Comparison of ENCODE assay signal across 8 cellular contexts in genomic region chr1:193185861-193186714, GRCh38. TPM values are rescaled to one million over a fixed set of nuclear protein-coding genes. Genes with fewer than 3 reads are reported as not detected.
DNase-seq lines count a peak whose midpoint lies in the region; ATAC-seq and TF ChIP-seq lines count a peak whose summit lies in the region.

A gene with protein sequence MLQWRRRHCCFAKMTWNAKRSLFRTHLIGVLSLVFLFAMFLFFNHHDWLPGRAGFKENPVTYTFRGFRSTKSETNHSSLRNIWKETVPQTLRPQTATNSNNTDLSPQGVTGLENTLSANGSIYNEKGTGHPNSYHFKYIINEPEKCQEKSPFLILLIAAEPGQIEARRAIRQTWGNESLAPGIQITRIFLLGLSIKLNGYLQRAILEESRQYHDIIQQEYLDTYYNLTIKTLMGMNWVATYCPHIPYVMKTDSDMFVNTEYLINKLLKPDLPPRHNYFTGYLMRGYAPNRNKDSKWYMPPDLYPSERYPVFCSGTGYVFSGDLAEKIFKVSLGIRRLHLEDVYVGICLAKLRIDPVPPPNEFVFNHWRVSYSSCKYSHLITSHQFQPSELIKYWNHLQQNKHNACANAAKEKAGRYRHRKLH (minus strand): TSS chr1:193186613. CDS start chr1:193181562, 5,051 bp downstream.

- H3K4me3 ChIP-seq in OCI-LY1 (ENCODE audit: low read depth, low read length, poor library complexity, severe bottlenecking) (peak within 1 kb of the TSS; percentile 59), right lobe of liver (peak within 1 kb of the TSS in 1 of 3 donors; percentile 2), subcutaneous abdominal adipose tissue (ENCODE audit: low read depth in 1 of 5, low read length in 5 of 5) (peak within 1 kb of the TSS in 3 of 5 donors; percentile 18 to 24 (median 23))

- H3K9me2 ChIP-seq in OCI-LY1 (ENCODE audit: low read depth, low read length) = no peaks in the 10 kb centered on the region

- H3K36me3 ChIP-seq in OCI-LY1 (ENCODE audit: insufficient read depth, low read length) = peaks cover 1% of the 10 kb centered on the region; the same call in 1 of the 2 replicates
- H3K36me3 ChIP-seq in right lobe of liver = no peaks in the 10 kb centered on the region
- no peaks in the 10 kb centered on the region for H3K36me3 ChIP-seq in subcutaneous abdominal adipose tissue (ENCODE audit: control insufficient read depth in 5 of 5, insufficient read depth in 5 of 5, low read length in 5 of 5)

- H3K9me3 ChIP-seq in OCI-LY1 (ENCODE audit: low read length) (no peaks in the 10 kb centered on the region), right lobe of liver (no peaks in the 10 kb centered on the region), subcutaneous abdominal adipose tissue (ENCODE audit: control insufficient read depth in 5 of 5, low read length in 5 of 5) (no peaks in the 10 kb centered on the region)

- peak within 1 kb of the TSS; percentile 89 for H3K4me2 ChIP-seq in OCI-LY1 (ENCODE audit: low read length)

- no peaks in the 10 kb centered on the region for H3K27me3 Mint-ChIP-seq in natural killer cell (ENCODE audit: low read depth in 2 of 2)
- H3K27me3 Mint-ChIP-seq in natural killer cell treated with Interleukin-12 subunit alpha and Interleukin-12 subunit beta and Interleukin-15 and Interleukin-18, amount 100 ng/mL, for 72 hours = no peaks in the 10 kb centered on the region

- H4K20me1 ChIP-seq in OCI-LY1 (ENCODE audit: insufficient read depth, low read length) = no peaks in the 10 kb centered on the region

- H3K4me3 Mint-ChIP-seq in natural killer cell = peak within 1 kb of the TSS; percentile 17
- H3K4me3 Mint-ChIP-seq in natural killer cell treated with Interleukin-12 subunit alpha and Interleukin-12 subunit beta and Interleukin-15 and Interleukin-18, amount 100 ng/mL, for 72 hours = no peak within 1 kb of the TSS

- ATAC-seq in natural killer cell (peak; percentile 50 to 55 (median 52)), right lobe of liver (peak; percentile 67 to 77 (median 73))
- ATAC-seq in natural killer cell treated with Interleukin-12 subunit alpha and Interleukin-12 subunit beta and Interleukin-15 and Interleukin-18, amount 100 ng/mL, for 72 hours = no peak

- TF ChIP-seq POLR2A in right lobe of liver (IDR thresholded peaks at IDR 0.05) = no peak

- H2AFZ ChIP-seq in OCI-LY1 (ENCODE audit: low read length) = no peak within 1 kb of the TSS

- 0 out of 2 replicates have a peak, but pooled peaks cover 9% of the 10 kb centered on the region for H3F3A ChIP-seq in OCI-LY1 (ENCODE audit: insufficient read depth, low read length)

- 36% methylated on average over 13 of the region's 13 CpGs for WGBS in right lobe of liver (ENCODE audit: insufficient coverage, low coverage, low lambda C conversion rate, missing lambda C conversion rate)

- H3K4me1 ChIP-seq in OCI-LY1 (ENCODE audit: insufficient read depth, low read length, severe bottlenecking) (peaks cover 59% of the 10 kb centered on the region), right lobe of liver (peaks cover 0 to 9% (median 3%) of the 10 kb centered on the region in 4 donors), subcutaneous abdominal adipose tissue (ENCODE audit: control insufficient read depth in 5 of 5, insufficient read depth in 5 of 5, low read length in 5 of 5) (peaks cover 0 to 31% (median 12%) of the 10 kb centered on the region in 5 donors)

- H3K4me1 Mint-ChIP-seq in natural killer cell = peaks cover 42 to 53% of the 10 kb centered on the region in 2 donors
- peaks cover 24 to 38% of the 10 kb centered on the region in 2 donors for H3K4me1 Mint-ChIP-seq in natural killer cell treated with Interleukin-12 subunit alpha and Interleukin-12 subunit beta and Interleukin-15 and Interleukin-18, amount 100 ng/mL, for 72 hours (ENCODE audit: low read depth in 2 of 2)

- DNase-seq in natural killer cell = no peak
- DNase-seq in natural killer cell treated with Interleukin-12 subunit alpha and Interleukin-12 subunit beta and Interleukin-15 and Interleukin-18, amount 100 ng/mL, for 72 hours (ENCODE audit: low spot score) = no peak
- no peak for DNase-seq in cerebellum (ENCODE audit: low spot score)
- DNase-seq in right lobe of liver = no peak
- no peak for DNase-seq in HuH-7 (ENCODE audit: low spot score)
- no peak for DNase-seq in stimulated activated CD8-positive, alpha-beta memory T cell treated with anti-CD3 and anti-CD28 coated beads, Interleukin-4, amount 100 ng/mL, for 48 hours

- H3K27ac ChIP-seq in OCI-LY1 (ENCODE audit: low read depth, low read length, poor library complexity, severe bottlenecking) = peak within 1 kb of the TSS; percentile 79
- H3K27ac ChIP-seq in right lobe of liver = no peak within 1 kb of the TSS
- H3K27ac ChIP-seq in subcutaneous abdominal adipose tissue (ENCODE audit: low read depth, low read length) = no peak within 1 kb of the TSS

- H3K27me3 ChIP-seq in OCI-LY1 (ENCODE audit: insufficient read depth, low read length) (no peaks in the 10 kb centered on the region), right lobe of liver (no peaks in the 10 kb centered on the region), subcutaneous abdominal adipose tissue (ENCODE audit: control insufficient read depth in 5 of 5, insufficient read depth in 4 of 5, low read length in 5 of 5) (no peaks in the 10 kb centered on the region)

- H3K9me3 Mint-ChIP-seq in natural killer cell = no peaks in the 10 kb centered on the region
- no peaks in the 10 kb centered on the region for H3K9me3 Mint-ChIP-seq in natural killer cell treated with Interleukin-12 subunit alpha and Interleukin-12 subunit beta and Interleukin-15 and Interleukin-18, amount 100 ng/mL, for 72 hours

- TF ChIP-seq CTCF in natural killer cell (IDR thresholded peaks at IDR 0.05) (no peak), OCI-LY1 (IDR thresholded peaks at IDR 0.05; ENCODE audit: low read length) (no peak), right lobe of liver (IDR thresholded peaks at IDR 0.05) (no peak)

- peak within 1 kb of the TSS; percentile 33 to 75 for H3K27ac Mint-ChIP-seq in natural killer cell
- no peak within 1 kb of the TSS for H3K27ac Mint-ChIP-seq in natural killer cell treated with Interleukin-12 subunit alpha and Interleukin-12 subunit beta and Interleukin-15 and Interleukin-18, amount 100 ng/mL, for 72 hours

- peaks cover 57% of the 10 kb centered on the region for H3K79me2 ChIP-seq in OCI-LY1 (ENCODE audit: insufficient read depth, low read length)

- H3K36me3 Mint-ChIP-seq in natural killer cell = no peaks in the 10 kb centered on the region
- no peaks in the 10 kb centered on the region for H3K36me3 Mint-ChIP-seq in natural killer cell treated with Interleukin-12 subunit alpha and Interleukin-12 subunit beta and Interleukin-15 and Interleukin-18, amount 100 ng/mL, for 72 hours

- H3K9ac ChIP-seq in OCI-LY1 (ENCODE audit: low read length) (peak within 1 kb of the TSS; percentile 56), subcutaneous abdominal adipose tissue (ENCODE audit: low read length in 5 of 5) (peak within 1 kb of the TSS in 2 of 5 donors; percentile 15 to 20)

- intact Hi-C loops in natural killer cell (cut with micrococcal nuclease) = loop anchor here (10.0 kb wide), 1 partner anchor 569 kb away; no protein-coding TSS in a partner anchor
- intact Hi-C loops in right lobe of liver (cut with DNase I) = no loop called here

RNA-seq across cellular contexts. Expression of the gene that starts here (rescaled TPM):
- total RNA-seq in natural killer cell (not detected), cerebellum (52.2 TPM), right lobe of liver (under 1 TPM; 0.09 to 0.50 (median 0.24) TPM)
- total RNA-seq in natural killer cell treated with Interleukin-12 subunit alpha and Interleukin-12 subunit beta and Interleukin-15 and Interleukin-18, amount 100 ng/mL, for 72 hours = not detected

Comparison
In these comparisons a context has a peak if more than half of its experiments do, and no peak if none do; other contexts are left out.
1. RNA of the gene that starts here (total RNA-seq): 52.2 TPM in cerebellum (single experiment); 0.09 to 0.50 TPM in right lobe of liver, not detected in natural killer cell treated with Interleukin-12 subunit alpha and Interleukin-12 subunit beta and Interleukin-15 and Interleukin-18, amount 100 ng/mL, for 72 hours and not detected in natural killer cell; every median in the first group is over 10 times any median in the second.
2. H3K27ac Mint-ChIP-seq: peak in natural killer cell (2 of 2); none in natural killer cell treated with Interleukin-12 subunit alpha and Interleukin-12 subunit beta and Interleukin-15 and Interleukin-18, amount 100 ng/mL, for 72 hours (0 of 2).
3. Peak in ATAC-seq in natural killer cell; RNA of the gene not detected or under 1 TPM.
4. Peak in ATAC-seq in right lobe of liver; RNA of the gene not detected or under 1 TPM.